Comparison of ENCODE assay signal across 1 cellular context in genomic region chr11:61816736-61817455, GRCh38.
TF ChIP-seq lines count a peak whose summit lies in the region.

FADS1 (minus strand) TSS chr11:61817003; CDS start chr11:61816929, 74 bp downstream.

TF ChIP-seq in HepG2, 621 proteins besides CTCF, POLR2A, EP300 and RAD21 (continued from another document and continues in another):
- TF ChIP-seq ZNF253 (CRISPR knock-in tag; IDR thresholded peaks at IDR 0.05; ENCODE audit: borderline replicate concordance) (no peak; the same call in 1 of the 2 replicates), SNRNP70 (IDR thresholded peaks at IDR 0.05; ENCODE audit: low read depth, low read length) (no peak), PCBP2 (optimal IDR thresholded peaks at IDR 0.05; ENCODE audit: low read depth, low read length, poor library complexity, severe bottlenecking) (no peak), ZBTB14 (CRISPR knock-in tag; IDR thresholded peaks at IDR 0.05) (peak; percentile 92), ZBTB34 (CRISPR knock-in tag; IDR thresholded peaks at IDR 0.05) (no peak; the same call in 1 of the 2 replicates), SIX1 (CRISPR knock-in tag; IDR thresholded peaks at IDR 0.05; ENCODE audit: borderline replicate concordance) (0 out of 2 replicates have a peak, but pooled peaks have one; percentile 8), ZNF512 (CRISPR knock-in tag; IDR thresholded peaks at IDR 0.05) (no peak), MYNN (CRISPR knock-in tag; IDR thresholded peaks at IDR 0.05; ENCODE audit: low read depth) (peak; percentile 66; the same call in 1 of the 2 replicates), ZKSCAN1 (IDR thresholded peaks at IDR 0.05; ENCODE audit: low read length) (0 out of 2 replicates have a peak, but pooled peaks have one; percentile 17), NFIC (IDR thresholded peaks at IDR 0.05; ENCODE audit: low read length) (no peak), DMTF1 (CRISPR knock-in tag; IDR thresholded peaks at IDR 0.05) (peak; percentile 81; the same call in 1 of the 2 replicates), ELF4 (CRISPR knock-in tag; IDR thresholded peaks at IDR 0.05; ENCODE audit: borderline replicate concordance) (0 out of 2 replicates have a peak, but pooled peaks have one; percentile 81), ZNF713 (CRISPR knock-in tag; IDR thresholded peaks at IDR 0.05) (no peak), EED (CRISPR knock-in tag; IDR thresholded peaks at IDR 0.05) (peak; percentile 94), MED8 (CRISPR knock-in tag; IDR thresholded peaks at IDR 0.05; ENCODE audit: insufficient replicate concordance) (peak; percentile 89), HOXA9 (CRISPR knock-in tag; IDR thresholded peaks at IDR 0.05; ENCODE audit: borderline replicate concordance) (peak; percentile 76; the same call in 1 of the 2 replicates), ZSCAN31 (CRISPR knock-in tag; IDR thresholded peaks at IDR 0.05; ENCODE audit: low read depth) (peak; percentile 98), NCOA1 (CRISPR knock-in tag; IDR thresholded peaks at IDR 0.05) (peak; percentile 76; the same call in 1 of the 2 replicates), MED13 (CRISPR knock-in tag; IDR thresholded peaks at IDR 0.05) (peak; percentile 34; the same call in 1 of the 2 replicates), SP140L (CRISPR knock-in tag; IDR thresholded peaks at IDR 0.05; ENCODE audit: borderline replicate concordance) (no peak), ZNF367 (CRISPR knock-in tag; IDR thresholded peaks at IDR 0.05; ENCODE audit: borderline replicate concordance) (no peak), FUBP1 (CRISPR knock-in tag; IDR thresholded peaks at IDR 0.05; ENCODE audit: borderline replicate concordance) (no peak), MAFK (conservative IDR thresholded peaks at IDR 0.05 in 1 of 2, IDR thresholded peaks at IDR 0.05 in 1 of 2; ENCODE audit: low read length in 2 of 2) (no peak), MBD4 (IDR thresholded peaks at IDR 0.05; ENCODE audit: borderline replicate concordance, low read length) (no peak), SOX6 (IDR thresholded peaks at IDR 0.05) (no peak), SOX6 (CRISPR knock-in tag; IDR thresholded peaks at IDR 0.05) (peak; percentile 74), MXD4 (CRISPR knock-in tag; IDR thresholded peaks at IDR 0.05) (peak; percentile 94), ZFYVE20 (CRISPR knock-in tag; IDR thresholded peaks at IDR 0.05; ENCODE audit: borderline replicate concordance, low read depth) (no peak), CBFB (CRISPR knock-in tag; IDR thresholded peaks at IDR 0.05) (peak; percentile 55; the same call in 1 of the 2 replicates), SP4 (CRISPR knock-in tag; IDR thresholded peaks at IDR 0.05) (peak; percentile 75), ZFP36 (IDR thresholded peaks at IDR 0.05; ENCODE audit: borderline replicate concordance, low read depth, low read length, partially characterized antibody) (no peak), CREB3 (CRISPR knock-in tag; IDR thresholded peaks at IDR 0.05) (0 out of 2 replicates have a peak, but pooled peaks have one; percentile 40), SMARCC2 (IDR thresholded peaks at IDR 0.05) (no peak), ZNF432 (CRISPR knock-in tag; IDR thresholded peaks at IDR 0.05; ENCODE audit: borderline replicate concordance) (no peak), FLYWCH1 (CRISPR knock-in tag; IDR thresholded peaks at IDR 0.05) (no peak), ZNF761 (CRISPR knock-in tag; conservative IDR thresholded peaks at IDR 0.05) (peak; percentile 98), ZNF572 (CRISPR knock-in tag; IDR thresholded peaks at IDR 0.05) (no peak), CEBPB (IDR thresholded peaks at IDR 0.05; ENCODE audit: borderline replicate concordance, low read depth, low read length) (peak; percentile 97), ZNF354B (CRISPR knock-in tag; IDR thresholded peaks at IDR 0.05) (no peak), HINFP (CRISPR knock-in tag; IDR thresholded peaks at IDR 0.05; ENCODE audit: low read depth) (peak; percentile 93), ISL2 (CRISPR knock-in tag; IDR thresholded peaks at IDR 0.05) (peak; percentile 69), FOXA3 (CRISPR knock-in tag; IDR thresholded peaks at IDR 0.05) (peak; percentile 59), ETV6 (CRISPR knock-in tag; conservative IDR thresholded peaks at IDR 0.05) (no peak), ZHX2 (IDR thresholded peaks at IDR 0.05; ENCODE audit: low read depth) (peak; percentile 82), ZHX2 (CRISPR knock-in tag; IDR thresholded peaks at IDR 0.05; ENCODE audit: borderline replicate concordance) (no peak), ZNF503 (CRISPR knock-in tag; IDR thresholded peaks at IDR 0.05) (peak; percentile 42; the same call in 1 of the 2 replicates), ZKSCAN8 (CRISPR knock-in tag; IDR thresholded peaks at IDR 0.05; ENCODE audit: borderline replicate concordance) (peak; percentile 25; the same call in 1 of the 2 replicates)
